Comparison of ENCODE assay signal across 28 cellular contexts in genomic region chr19:17229890-17230289, GRCh38. TPM values are rescaled to one million over a fixed set of nuclear protein-coding genes. Genes with fewer than 3 reads are reported as not detected.
A peak's percentile ranks its signal among the peaks of the same experiment; 100 is the strongest.
DNase-seq lines count a peak whose midpoint lies in the region; ATAC-seq, FAIRE-seq and TF ChIP-seq lines count a peak whose summit lies in the region.
"Had no signal": no experiment of that assay in that cellular context is flagged by ENCODE, and none has a peak within 500 bp of the region (broad histone marks: within the 10 kb centered on the region; RNA-seq: fewer than 3 reads in every experiment).

No MANE protein-coding gene starts in this region.

- H3K4me1 ChIP-seq in HepG2 (ENCODE audit: insufficient read depth, low read length) (peaks cover 23% of the 10 kb centered on the region), right lobe of liver (peaks cover 0 to 18% (median 6%) of the 10 kb centered on the region in 4 donors)
- H3K4me1 ChIP-seq: SJCRH30 had no signal

- peaks cover 11 to 32% of the 10 kb centered on the region in 2 experiments for H3K36me3 ChIP-seq in HepG2 (replicated peaks in 1 of 2; ENCODE audit: control insufficient read depth in 1 of 2, insufficient read depth in 2 of 2, low read length in 2 of 2)
- peaks cover 0 to 32% (median 6%) of the 10 kb centered on the region in 4 donors for H3K36me3 ChIP-seq in right lobe of liver

- H3K4me1 Mint-ChIP-seq in chondrocyte (ENCODE audit: low read depth) = peaks cover 13% of the 10 kb centered on the region
- H3K4me1 Mint-ChIP-seq in activated naive CD4-positive, alpha-beta T cell treated with anti-CD3 and anti-CD28 coated beads for 36 hours (ENCODE audit: low read depth) = peaks cover 24% of the 10 kb centered on the region

- H3K9ac ChIP-seq in HepG2 (ENCODE audit: insufficient read depth, low read depth, low read length) = no peak overlapping the region
- H3K9ac ChIP-seq: GM23248 had no signal

- peaks cover 13% of the 10 kb centered on the region for H3K79me2 ChIP-seq in HepG2 (ENCODE audit: insufficient read depth, low read length)

- intact Hi-C loops in HepG2 (cut with micrococcal nuclease; ENCODE audit: unreplicated experiment) (loop anchor here (5.0 kb wide), 1 partner anchor 37 kb away; the partner anchor contains the start of gene BABAM1), right lobe of liver (cut with DNase I) (no loop called here)
- intact Hi-C loops in activated naive CD4-positive, alpha-beta T cell treated with anti-CD3 and anti-CD28 coated beads for 36 hours (cut with micrococcal nuclease) = no loop called here

- peaks cover 4% of the 10 kb centered on the region; the same call in 1 of the 2 replicates for H4K20me1 ChIP-seq in HepG2 (ENCODE audit: insufficient read depth, low read length)

- no peak overlapping the region for H3K4me2 ChIP-seq in HepG2 (ENCODE audit: low read depth, low read length)

- in situ Hi-C loops in HepG2 (cut with HindIII; ENCODE audit: extremely low pct_ligation_motif_present, low pct_unique_long_range_greater_than_20kb) = no loop called here

- H3K4me3 Mint-ChIP-seq in chondrocyte (ENCODE audit: unreplicated experiment) = no peak overlapping the region
- H3K4me3 Mint-ChIP-seq in activated naive CD4-positive, alpha-beta T cell treated with anti-CD3 and anti-CD28 coated beads for 36 hours = no peak overlapping the region
- H3K4me3 Mint-ChIP-seq: T-cell had no signal

- WGBS in HepG2 (ENCODE audit: low lambda C conversion rate) = 92% methylated on average over 2 of the region's 3 CpGs
- no CpG with 5 or more reads among the region's 3 CpGs for WGBS in right lobe of liver (ENCODE audit: insufficient coverage, low coverage, low lambda C conversion rate, missing lambda C conversion rate)

- TF ChIP-seq RAD21 in HepG2 (CRISPR knock-in tag; IDR thresholded peaks at IDR 0.05) = no peak

- TF ChIP-seq EP300 in HepG2 (IDR thresholded peaks at IDR 0.05; ENCODE audit: low read depth in 2 of 2, low read length in 2 of 2) = no peak
- no peak for TF ChIP-seq EP300 in HepG2 (CRISPR knock-in tag; IDR thresholded peaks at IDR 0.05; ENCODE audit: borderline replicate concordance)

- H2AFZ ChIP-seq in HepG2 (ENCODE audit: low read length) = no peak overlapping the region
- H2AFZ ChIP-seq: GM23248 had no signal

- H3K36me3 Mint-ChIP-seq in chondrocyte (ENCODE audit: low read depth) = peaks cover 4% of the 10 kb centered on the region
- H3K36me3 Mint-ChIP-seq in activated naive CD4-positive, alpha-beta T cell treated with anti-CD3 and anti-CD28 coated beads for 36 hours (ENCODE audit: low read depth) = peaks cover 7% of the 10 kb centered on the region
- H3K36me3 Mint-ChIP-seq: CD4-positive, CD25-positive, alpha-beta regulatory T cell; T-cell had no signal

- DNase-seq in HepG2 (ENCODE audit: low spot score) (no peak), right lobe of liver (no peak), chondrocyte (ENCODE audit: low spot score) (no peak), Kasumi-1 (lab: John Stamatoyannopoulos, UW) (no peak), DMS79 (lab: John Stamatoyannopoulos, UW) (no peak)
- no peak for DNase-seq in activated naive CD4-positive, alpha-beta T cell treated with anti-CD3 and anti-CD28 coated beads for 36 hours
- DNase-seq: CD4-positive, CD25-positive, alpha-beta regulatory T cell; DMS153; GM23248; H9; MV-4-11; NCI-H1105 treated with DMSO at 0.1 percent for 48 hours; NCI-H146; NCI-H1930; NCI-H2107; NCI-H524 treated with DMSO at 0.1 percent for 48 hours; NCI-H774; Peyer's patch; SJCRH30; T-cell had no signal

- no peaks in the 10 kb centered on the region for H3K27me3 Mint-ChIP-seq in chondrocyte (ENCODE audit: low read depth)
- H3K27me3 Mint-ChIP-seq in activated naive CD4-positive, alpha-beta T cell treated with anti-CD3 and anti-CD28 coated beads for 36 hours (ENCODE audit: low read depth) = no peaks in the 10 kb centered on the region
- H3K27me3 Mint-ChIP-seq: T-cell had no signal

- no peak for FAIRE-seq in HepG2 (lab: Jason Lieb, UNC)
- FAIRE-seq: GM18507 had no signal

- BruUV-seq in HepG2 (replicated peaks; lab: Mats Ljungman, UMichigan) = no TSS peak

- CTCF ChIA-PET in HepG2 (lab: Yijun Ruan, JAX; ENCODE audit: low intra/inter-chr PET ratio, low total read pairs) = no interaction called here
- CTCF ChIA-PET in activated naive CD4-positive, alpha-beta T cell treated with anti-CD3 and anti-CD28 coated beads for 36 hours (lab: Charles Lee) = no interaction called here

- TF ChIP-seq CTCF in HepG2 (CRISPR knock-in tag; IDR thresholded peaks at IDR 0.05) (no peak), right lobe of liver (IDR thresholded peaks at IDR 0.05) (no peak), chondrocyte (IDR thresholded peaks at IDR 0.05) (no peak)

- H3K4me3 ChIP-seq in HepG2 (replicated peaks in 1 of 3; ENCODE audit: insufficient read depth in 1 of 3, low read depth in 2 of 3, low read length in 3 of 3) = no peak overlapping the region
- no peak overlapping the region for H3K4me3 ChIP-seq in right lobe of liver
- H3K4me3 ChIP-seq: GM23248, Peyer's patch, SJCRH30 had no signal

- H3K27me3 ChIP-seq in HepG2 (ENCODE audit: control insufficient read depth in 1 of 2, insufficient read depth in 2 of 2, low read length in 2 of 2) = no peaks in the 10 kb centered on the region; a peak in 1 of 5 replicates
- H3K27me3 ChIP-seq in right lobe of liver = no peaks in the 10 kb centered on the region
- H3K27me3 ChIP-seq: Peyer's patch, SJCRH30 had no signal

- no peak for ATAC-seq in HepG2
- ATAC-seq in right lobe of liver = no peak
- ATAC-seq: T-cell had no signal

- TF ChIP-seq POLR2A in HepG2 (IDR thresholded peaks at IDR 0.05; ENCODE audit: insufficient read depth in 1 of 2, low read depth in 2 of 2, low read length in 2 of 2) = no peak; a peak in 1 of 4 replicates
- TF ChIP-seq POLR2A in right lobe of liver (IDR thresholded peaks at IDR 0.05) = no peak
- 0 out of 2 replicates have a peak, but pooled peaks have one; percentile 19 for TF ChIP-seq POLR2A in Raji (IDR thresholded peaks at IDR 0.05; ENCODE audit: insufficient read depth, low read depth, low read length)

- H3K27ac ChIP-seq in HepG2 (ENCODE audit: extremely low read length, insufficient read depth, low read length) (no peak overlapping the region), right lobe of liver (no peak overlapping the region)
- H3K27ac ChIP-seq: GM23248, HL-60, Peyer's patch, SJCRH30 had no signal

- peak overlapping the region; percentile 32 for H3K27ac Mint-ChIP-seq in chondrocyte (ENCODE audit: unreplicated experiment)
- no peak overlapping the region for H3K27ac Mint-ChIP-seq in activated naive CD4-positive, alpha-beta T cell treated with anti-CD3 and anti-CD28 coated beads for 36 hours
- H3K27ac Mint-ChIP-seq: CD4-positive, CD25-positive, alpha-beta regulatory T cell; T-cell had no signal

- H3K9me3 ChIP-seq in HepG2 (ENCODE audit: low read length) (no peaks in the 10 kb centered on the region), right lobe of liver (no peaks in the 10 kb centered on the region)
- H3K9me3 ChIP-seq: Peyer's patch, SJCRH30 had no signal

- no peaks in the 10 kb centered on the region for H3K9me3 Mint-ChIP-seq in chondrocyte (ENCODE audit: low read depth)
- no peaks in the 10 kb centered on the region for H3K9me3 Mint-ChIP-seq in activated naive CD4-positive, alpha-beta T cell treated with anti-CD3 and anti-CD28 coated beads for 36 hours
- H3K9me3 Mint-ChIP-seq: CD4-positive, CD25-positive, alpha-beta regulatory T cell; H9; T-cell had no signal

- POLR2A ChIA-PET in HepG2 (lab: Yijun Ruan, JAX) = interaction anchor here (1.1 to 8.5 kb wide), 3 partner anchors 11 to 18 kb away, joined by 3 to 178 read pairs (median 8); partner anchors contain the start of gene USE1

RNA-seq across cellular contexts. Expression of gene OCEL1, which starts 3.9 kb away (rescaled TPM):
- total RNA-seq in HepG2 (2016; rRNA removed; fragmentation: Illumina TruSeq; extraction: Trizol) (10.6 and 13.6 TPM in 2 replicates), right lobe of liver (10 to 100 TPM; 17.8 to 64.2 (median 31.2) TPM), chondrocyte (21.1 to 23.8 TPM (median 22.3 TPM) in 3 replicates)
- 4.8 and 7.7 TPM in 2 replicates for total RNA-seq in HepG2 (2016; cell fraction: cytosol; rRNA removed; fragmentation: Illumina TruSeq; extraction: Trizol; ENCODE audit: low read depth)
- 11.7 and 14.6 TPM in 2 replicates for total RNA-seq in HepG2 (2016; cell fraction: insoluble cytoplasmic fraction; rRNA removed; fragmentation: Illumina TruSeq; extraction: Trizol)
- total RNA-seq in HepG2 (2016; cell fraction: membrane; rRNA removed; fragmentation: Illumina TruSeq; extraction: Trizol) = 11.2 and 12.2 TPM in 2 replicates
- 12.8 and 13.1 TPM in 2 replicates for total RNA-seq in HepG2 (2016; cell fraction: nucleus; rRNA removed; fragmentation: Illumina TruSeq; extraction: Trizol)
- polyA plus RNA-seq in HepG2 (2011; rRNA removed) = 17.2 and 19.8 TPM in 2 replicates
- 21.9 and 24.8 TPM in 2 replicates for polyA plus RNA-seq in HepG2 (2011; cell fraction: cytosol; rRNA removed)
- 29.8 and 34.9 TPM in 2 replicates for polyA plus RNA-seq in HepG2 (2011; cell fraction: nucleus; rRNA removed)
- polyA plus RNA-seq in HepG2 (2012) = 26.4 and 27.7 TPM in 2 replicates
- 7.6 and 9.7 TPM in 2 replicates for polyA plus RNA-seq in HepG2 (2016; cell fraction: cytosol; fragmentation: Illumina TruSeq; extraction: Trizol; ENCODE audit: low read depth)
- 20.5 and 23.3 TPM in 2 replicates for polyA plus RNA-seq in HepG2 (2016; cell fraction: insoluble cytoplasmic fraction; fragmentation: Illumina TruSeq; extraction: Trizol; ENCODE audit: low read depth)
- 14.5 and 14.9 TPM in 2 replicates for polyA plus RNA-seq in HepG2 (2016; cell fraction: membrane; fragmentation: Illumina TruSeq; extraction: Trizol; ENCODE audit: low read depth)
- 24.5 and 32.1 TPM in 2 replicates for polyA plus RNA-seq in HepG2 (2016; cell fraction: nucleus; fragmentation: Illumina TruSeq; extraction: Trizol; ENCODE audit: insufficient read depth, low read depth)
- 8.0 and 13.7 TPM in 2 replicates for polyA minus RNA-seq in HepG2 (2011; rRNA and poly(A)+ RNA removed; ENCODE audit: low replicate concordance)
- 12.6 and 14.8 TPM in 2 replicates for polyA minus RNA-seq in HepG2 (2011; cell fraction: cytosol; rRNA and poly(A)+ RNA removed)
- polyA minus RNA-seq in HepG2 (2011; cell fraction: nucleus; rRNA and poly(A)+ RNA removed) = 9.7 and 13.4 TPM in 2 replicates
- 1 to 10 TPM; 8.7 to 9.3 TPM for total RNA-seq in activated naive CD4-positive, alpha-beta T cell treated with anti-CD3 and anti-CD28 coated beads for 36 hours

RNA-seq across cellular contexts. Expression of gene USE1, which starts 14.7 kb away (rescaled TPM):
- total RNA-seq in HepG2 (2016; rRNA removed; fragmentation: Illumina TruSeq; extraction: Trizol) (9.9 and 10.3 TPM in 2 replicates), right lobe of liver (10 to 100 TPM; 13.5 to 20.3 (median 18.6) TPM), chondrocyte (27.3 to 31.7 TPM (median 29.9 TPM) in 3 replicates)
- 7.1 and 12.3 TPM in 2 replicates for total RNA-seq in HepG2 (2016; cell fraction: cytosol; rRNA removed; fragmentation: Illumina TruSeq; extraction: Trizol; ENCODE audit: low read depth)
- 10.7 and 11.6 TPM in 2 replicates for total RNA-seq in HepG2 (2016; cell fraction: insoluble cytoplasmic fraction; rRNA removed; fragmentation: Illumina TruSeq; extraction: Trizol)
- 12.0 and 15.3 TPM in 2 replicates for total RNA-seq in HepG2 (2016; cell fraction: membrane; rRNA removed; fragmentation: Illumina TruSeq; extraction: Trizol)
- total RNA-seq in HepG2 (2016; cell fraction: nucleus; rRNA removed; fragmentation: Illumina TruSeq; extraction: Trizol) = 6.2 and 7.0 TPM in 2 replicates
- 16.3 and 17.6 TPM in 2 replicates for polyA plus RNA-seq in HepG2 (2011; rRNA removed)
- 16.8 and 22.4 TPM in 2 replicates for polyA plus RNA-seq in HepG2 (2011; cell fraction: cytosol; rRNA removed)
- 10.1 and 12.6 TPM in 2 replicates for polyA plus RNA-seq in HepG2 (2011; cell fraction: nucleus; rRNA removed)
- 9.7 and 10.1 TPM in 2 replicates for polyA plus RNA-seq in HepG2 (2012)
- 24.0 and 30.1 TPM in 2 replicates for polyA plus RNA-seq in HepG2 (2016; cell fraction: cytosol; fragmentation: Illumina TruSeq; extraction: Trizol; ENCODE audit: low read depth)
- 22.5 and 22.6 TPM in 2 replicates for polyA plus RNA-seq in HepG2 (2016; cell fraction: insoluble cytoplasmic fraction; fragmentation: Illumina TruSeq; extraction: Trizol; ENCODE audit: low read depth)
- 21.6 and 24.0 TPM in 2 replicates for polyA plus RNA-seq in HepG2 (2016; cell fraction: membrane; fragmentation: Illumina TruSeq; extraction: Trizol; ENCODE audit: low read depth)
- polyA plus RNA-seq in HepG2 (2016; cell fraction: nucleus; fragmentation: Illumina TruSeq; extraction: Trizol; ENCODE audit: insufficient read depth, low read depth) = 20.5 and 25.4 TPM in 2 replicates
- 10.8 and 31.8 TPM in 2 replicates for polyA minus RNA-seq in HepG2 (2011; rRNA and poly(A)+ RNA removed; ENCODE audit: low replicate concordance)
- polyA minus RNA-seq in HepG2 (2011; cell fraction: cytosol; rRNA and poly(A)+ RNA removed) = 5.4 and 6.4 TPM in 2 replicates
- 8.2 and 9.4 TPM in 2 replicates for polyA minus RNA-seq in HepG2 (2011; cell fraction: nucleus; rRNA and poly(A)+ RNA removed)
- 10 to 100 TPM; 24.7 to 25.3 TPM for total RNA-seq in activated naive CD4-positive, alpha-beta T cell treated with anti-CD3 and anti-CD28 coated beads for 36 hours

RNA-seq across cellular contexts. Expression of gene NR2F6, which starts 15.8 kb away (rescaled TPM):
- total RNA-seq in HepG2 (2016; rRNA removed; fragmentation: Illumina TruSeq; extraction: Trizol) (54.1 and 72.4 TPM in 2 replicates), right lobe of liver (100 to 1,000 TPM in 1 of 6 experiments, 10 to 100 TPM in 5; 48.5 to 105 (median 80.9) TPM), chondrocyte (31.9 to 45.0 TPM (median 43.7 TPM) in 3 replicates)
- 22.9 and 27.2 TPM in 2 replicates for total RNA-seq in HepG2 (2016; cell fraction: cytosol; rRNA removed; fragmentation: Illumina TruSeq; extraction: Trizol; ENCODE audit: low read depth)
- total RNA-seq in HepG2 (2016; cell fraction: insoluble cytoplasmic fraction; rRNA removed; fragmentation: Illumina TruSeq; extraction: Trizol) = 48.8 and 69.5 TPM in 2 replicates
- 61.5 and 68.4 TPM in 2 replicates for total RNA-seq in HepG2 (2016; cell fraction: membrane; rRNA removed; fragmentation: Illumina TruSeq; extraction: Trizol)
- 29.9 and 36.5 TPM in 2 replicates for total RNA-seq in HepG2 (2016; cell fraction: nucleus; rRNA removed; fragmentation: Illumina TruSeq; extraction: Trizol)
- 30.9 and 38.5 TPM in 2 replicates for polyA plus RNA-seq in HepG2 (2011; rRNA removed)
- 31.1 and 56.9 TPM in 2 replicates for polyA plus RNA-seq in HepG2 (2011; cell fraction: cytosol; rRNA removed)
- polyA plus RNA-seq in HepG2 (2011; cell fraction: nucleus; rRNA removed) = 53.5 and 56.3 TPM in 2 replicates
- 18.4 and 25.4 TPM in 2 replicates for polyA plus RNA-seq in HepG2 (2012)
- polyA plus RNA-seq in HepG2 (2016; cell fraction: cytosol; fragmentation: Illumina TruSeq; extraction: Trizol; ENCODE audit: low read depth) = 25.2 and 25.5 TPM in 2 replicates
- polyA plus RNA-seq in HepG2 (2016; cell fraction: insoluble cytoplasmic fraction; fragmentation: Illumina TruSeq; extraction: Trizol; ENCODE audit: low read depth) = 59.8 and 61.8 TPM in 2 replicates
- polyA plus RNA-seq in HepG2 (2016; cell fraction: membrane; fragmentation: Illumina TruSeq; extraction: Trizol; ENCODE audit: low read depth) = 50.4 and 51.1 TPM in 2 replicates
- polyA plus RNA-seq in HepG2 (2016; cell fraction: nucleus; fragmentation: Illumina TruSeq; extraction: Trizol; ENCODE audit: insufficient read depth, low read depth) = 66.6 and 74.0 TPM in 2 replicates
- polyA minus RNA-seq in HepG2 (2011; rRNA and poly(A)+ RNA removed; ENCODE audit: low replicate concordance) = 45.5 and 76.9 TPM in 2 replicates
- 41.1 and 47.4 TPM in 2 replicates for polyA minus RNA-seq in HepG2 (2011; cell fraction: cytosol; rRNA and poly(A)+ RNA removed)
- 10.2 and 12.1 TPM in 2 replicates for polyA minus RNA-seq in HepG2 (2011; cell fraction: nucleus; rRNA and poly(A)+ RNA removed)
- total RNA-seq in activated naive CD4-positive, alpha-beta T cell treated with anti-CD3 and anti-CD28 coated beads for 36 hours = 1 to 10 TPM; 5.3 to 6.0 TPM

RNA-seq across cellular contexts. Expression of gene USHBP1, which starts 34.7 kb away (rescaled TPM):
- 0.13 and 0.15 TPM in 2 replicates for total RNA-seq in HepG2 (2016; rRNA removed; fragmentation: Illumina TruSeq; extraction: Trizol)
- 0.09 and 0.10 TPM in 2 replicates for total RNA-seq in HepG2 (2016; cell fraction: cytosol; rRNA removed; fragmentation: Illumina TruSeq; extraction: Trizol; ENCODE audit: low read depth)
- total RNA-seq in HepG2 (2016; cell fraction: insoluble cytoplasmic fraction; rRNA removed; fragmentation: Illumina TruSeq; extraction: Trizol) = 0.18 and 0.19 TPM in 2 replicates
- total RNA-seq in HepG2 (2016; cell fraction: membrane; rRNA removed; fragmentation: Illumina TruSeq; extraction: Trizol) = 0.06 and 0.07 TPM in 2 replicates
- total RNA-seq in HepG2 (2016; cell fraction: nucleus; rRNA removed; fragmentation: Illumina TruSeq; extraction: Trizol) = 0.09 and 0.50 TPM in 2 replicates
- polyA plus RNA-seq in HepG2 (2011; rRNA removed) = 1.5 and 1.9 TPM in 2 replicates
- 0.76 and 1.0 TPM in 2 replicates for polyA plus RNA-seq in HepG2 (2011; cell fraction: cytosol; rRNA removed)
- polyA plus RNA-seq in HepG2 (2011; cell fraction: nucleus; rRNA removed) = 7.3 and 10.3 TPM in 2 replicates
- 0.28 and 0.53 TPM in 2 replicates for polyA plus RNA-seq in HepG2 (2012)
- not detected in 2 replicates for polyA plus RNA-seq in HepG2 (2016; cell fraction: cytosol; fragmentation: Illumina TruSeq; extraction: Trizol; ENCODE audit: low read depth)
- polyA plus RNA-seq in HepG2 (2016; cell fraction: insoluble cytoplasmic fraction; fragmentation: Illumina TruSeq; extraction: Trizol; ENCODE audit: low read depth) = 0.17 and 0.35 TPM in 2 replicates
- polyA plus RNA-seq in HepG2 (2016; cell fraction: membrane; fragmentation: Illumina TruSeq; extraction: Trizol; ENCODE audit: low read depth) = not detected in 2 replicates
- polyA plus RNA-seq in HepG2 (2016; cell fraction: nucleus; fragmentation: Illumina TruSeq; extraction: Trizol; ENCODE audit: insufficient read depth, low read depth) = 0.71 and 1.1 TPM in 2 replicates
- 0.12 and 1.7 TPM in 2 replicates for polyA minus RNA-seq in HepG2 (2011; rRNA and poly(A)+ RNA removed; ENCODE audit: low replicate concordance)
- polyA minus RNA-seq in HepG2 (2011; cell fraction: cytosol; rRNA and poly(A)+ RNA removed) = 0.35 and 0.79 TPM in 2 replicates
- 2.1 TPM in 2 replicates for polyA minus RNA-seq in HepG2 (2011; cell fraction: nucleus; rRNA and poly(A)+ RNA removed)
- total RNA-seq in right lobe of liver = 1 to 10 TPM in 5 of 6 experiments, under 1 TPM in 1; 0.81 to 3.6 (median 1.7) TPM
- not detected in 3 replicates for total RNA-seq in chondrocyte
- total RNA-seq in activated naive CD4-positive, alpha-beta T cell treated with anti-CD3 and anti-CD28 coated beads for 36 hours = under 1 TPM in 1 of 2 experiments, not detected in 1; 0.20 TPM
- total RNA-seq: A172; CD4-positive, CD25-positive, alpha-beta regulatory T cell; Daoy; GM23248; LHCN-M2; MCF 10A had no signal
- polyA plus RNA-seq: BJ; CD4-positive, CD25-positive, alpha-beta regulatory T cell; GM23248 had no signal

RNA-seq across cellular contexts. Expression of gene BABAM1, which starts 37.4 kb away (rescaled TPM):
- 62.2 and 70.0 TPM in 2 replicates for total RNA-seq in HepG2 (2016; rRNA removed; fragmentation: Illumina TruSeq; extraction: Trizol)
- 49.6 and 50.1 TPM in 2 replicates for total RNA-seq in HepG2 (2016; cell fraction: cytosol; rRNA removed; fragmentation: Illumina TruSeq; extraction: Trizol; ENCODE audit: low read depth)
- total RNA-seq in HepG2 (2016; cell fraction: insoluble cytoplasmic fraction; rRNA removed; fragmentation: Illumina TruSeq; extraction: Trizol) = 66.9 and 67.7 TPM in 2 replicates
- 71.5 and 75.2 TPM in 2 replicates for total RNA-seq in HepG2 (2016; cell fraction: membrane; rRNA removed; fragmentation: Illumina TruSeq; extraction: Trizol)
- 37.2 and 48.0 TPM in 2 replicates for total RNA-seq in HepG2 (2016; cell fraction: nucleus; rRNA removed; fragmentation: Illumina TruSeq; extraction: Trizol)
- 74.5 and 82.0 TPM in 2 replicates for polyA plus RNA-seq in HepG2 (2011; rRNA removed)
- 69.8 and 85.6 TPM in 2 replicates for polyA plus RNA-seq in HepG2 (2011; cell fraction: cytosol; rRNA removed)
- polyA plus RNA-seq in HepG2 (2011; cell fraction: nucleus; rRNA removed) = 92.8 and 107 TPM in 2 replicates
- 44.2 and 51.1 TPM in 2 replicates for polyA plus RNA-seq in HepG2 (2012)
- polyA plus RNA-seq in HepG2 (2016; cell fraction: cytosol; fragmentation: Illumina TruSeq; extraction: Trizol; ENCODE audit: low read depth) = 54.4 and 55.6 TPM in 2 replicates
- 70.2 and 82.2 TPM in 2 replicates for polyA plus RNA-seq in HepG2 (2016; cell fraction: insoluble cytoplasmic fraction; fragmentation: Illumina TruSeq; extraction: Trizol; ENCODE audit: low read depth)
- polyA plus RNA-seq in HepG2 (2016; cell fraction: membrane; fragmentation: Illumina TruSeq; extraction: Trizol; ENCODE audit: low read depth) = 69.7 and 70.7 TPM in 2 replicates
- 93.5 and 101 TPM in 2 replicates for polyA plus RNA-seq in HepG2 (2016; cell fraction: nucleus; fragmentation: Illumina TruSeq; extraction: Trizol; ENCODE audit: insufficient read depth, low read depth)
- polyA minus RNA-seq in HepG2 (2011; rRNA and poly(A)+ RNA removed; ENCODE audit: low replicate concordance) = 31.9 and 92.2 TPM in 2 replicates
- 15.5 and 18.6 TPM in 2 replicates for polyA minus RNA-seq in HepG2 (2011; cell fraction: cytosol; rRNA and poly(A)+ RNA removed)
- polyA minus RNA-seq in HepG2 (2011; cell fraction: nucleus; rRNA and poly(A)+ RNA removed) = 20.5 and 25.1 TPM in 2 replicates
- 10 to 100 TPM; 29.2 to 51.3 (median 37.9) TPM for total RNA-seq in right lobe of liver
- 83.3 to 100 TPM (median 91.2 TPM) in 3 replicates for total RNA-seq in chondrocyte
- 100 to 1,000 TPM; 108 to 109 TPM for total RNA-seq in activated naive CD4-positive, alpha-beta T cell treated with anti-CD3 and anti-CD28 coated beads for 36 hours
